ENCODE assay signal across 8 cellular contexts in the genomic region with DNA sequence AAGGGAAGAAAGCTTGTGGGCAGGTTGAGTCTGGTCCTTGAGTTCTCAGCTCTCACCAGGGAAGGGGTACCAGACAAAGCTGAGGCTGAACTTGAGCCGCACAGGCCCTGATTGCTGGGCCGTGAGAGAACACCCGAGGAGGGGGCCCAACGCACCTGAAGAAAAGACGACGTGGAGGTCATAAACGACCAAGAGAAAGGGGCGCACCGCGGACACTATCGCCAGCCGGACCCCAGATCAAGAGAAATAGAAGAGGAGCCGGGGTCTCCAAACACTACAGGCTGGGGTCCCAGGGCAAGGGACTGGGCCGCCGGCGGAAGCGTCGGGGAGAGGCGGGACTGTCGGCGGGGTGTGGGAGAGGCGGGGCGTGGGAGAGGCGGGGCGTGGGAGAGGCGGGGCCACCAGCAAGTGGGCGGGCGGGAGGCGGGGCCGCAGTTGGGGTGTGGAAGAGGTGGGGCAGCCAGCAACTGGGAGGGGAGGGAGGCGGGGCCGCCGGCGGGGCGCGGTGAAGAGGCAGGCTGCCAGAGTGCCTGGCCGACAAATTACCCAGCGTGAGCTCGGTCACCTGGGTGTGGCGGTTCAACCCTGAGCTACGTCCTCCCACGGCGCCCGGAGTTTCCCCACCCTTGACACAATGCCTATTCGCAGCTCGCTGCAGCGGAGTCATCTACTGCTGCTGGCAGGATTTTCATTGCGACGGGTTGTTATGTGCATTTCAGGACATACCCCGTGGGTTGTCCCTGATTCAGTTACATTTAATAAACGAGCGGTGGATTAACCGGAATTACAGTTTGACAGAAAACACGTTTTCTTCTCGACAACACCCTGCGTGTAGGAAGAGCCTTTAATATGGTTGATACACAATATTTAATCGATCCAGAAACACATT. TPM values are rescaled to one million over a fixed set of nuclear protein-coding genes. Genes with fewer than 3 reads are reported as not detected.
DNase-seq lines count a peak whose midpoint lies in the region; ATAC-seq lines count a peak whose summit lies in the region.

No MANE protein-coding gene starts in this region.

- peak; percentile 93 for DNase-seq in NAMALWA (ENCODE audit: low spot score)
- DNase-seq in SJSA1 (ENCODE audit: low read depth in 1 of 2, low spot score in 2 of 2), result peak; percentile 78 to 97
- peak; percentile 99 for DNase-seq in activated naive CD4-positive, alpha-beta T cell treated with anti-CD3 and anti-CD28 coated beads for 36 hours
- peak; percentile 95 for DNase-seq in germinal center (ENCODE audit: low spot score)
- peak; percentile 61 to 98 (median 92) for DNase-seq in nucleus accumbens (lab: John Stamatoyannopoulos, UW)
- peak; percentile 78 for DNase-seq in superior temporal gyrus (ENCODE audit: extremely low spot score)

- peak overlapping the region; percentile 92 for H3K4me3 Mint-ChIP-seq in activated naive CD4-positive, alpha-beta T cell treated with anti-CD3 and anti-CD28 coated beads for 36 hours

- no peaks in the 10 kb centered on the region for H3K27me3 ChIP-seq in SJSA1 (replicated peaks)

- H3K4me3 ChIP-seq in GM08714 (ENCODE audit: low read length) (peak overlapping the region; percentile 63), SJSA1 (peak overlapping the region; percentile 44)

- H3K27me3 Mint-ChIP-seq in activated naive CD4-positive, alpha-beta T cell treated with anti-CD3 and anti-CD28 coated beads for 36 hours (ENCODE audit: low read depth), result no peaks in the 10 kb centered on the region

- peak overlapping the region; percentile 94 for H3K27ac Mint-ChIP-seq in activated naive CD4-positive, alpha-beta T cell treated with anti-CD3 and anti-CD28 coated beads for 36 hours

- H3K27ac ChIP-seq in SJSA1, result peak overlapping the region; percentile 37

- no peaks in the 10 kb centered on the region for H3K9me3 ChIP-seq in SJSA1 (replicated peaks)

- CTCF ChIA-PET in activated naive CD4-positive, alpha-beta T cell treated with anti-CD3 and anti-CD28 coated beads for 36 hours (lab: Charles Lee), result interaction anchor here (0.5 to 3.3 kb wide), 21 partner anchors 12 to 444 kb away, joined by 3 to 17 read pairs (median 4); a partner anchor contains a TSS

- peaks cover 11% of the 10 kb centered on the region for H3K4me1 ChIP-seq in SJSA1 (replicated peaks)

- peak; percentile 85 for ATAC-seq in HG02571 (IDR thresholded peaks at IDR 0.05; ENCODE audit: unreplicated experiment)

- intact Hi-C loops in activated naive CD4-positive, alpha-beta T cell treated with anti-CD3 and anti-CD28 coated beads for 36 hours (cut with micrococcal nuclease), result loop anchor here (1.0 to 10.0 kb wide), 10 partner anchors 24 to 1977 kb away; a partner anchor contains a TSS

- H3K9me3 Mint-ChIP-seq in activated naive CD4-positive, alpha-beta T cell treated with anti-CD3 and anti-CD28 coated beads for 36 hours, result no peaks in the 10 kb centered on the region

- H3K36me3 ChIP-seq in SJSA1, result no peaks in the 10 kb centered on the region

- peaks cover 20% of the 10 kb centered on the region for H3K4me1 Mint-ChIP-seq in activated naive CD4-positive, alpha-beta T cell treated with anti-CD3 and anti-CD28 coated beads for 36 hours (ENCODE audit: low read depth)

- H3K36me3 Mint-ChIP-seq in activated naive CD4-positive, alpha-beta T cell treated with anti-CD3 and anti-CD28 coated beads for 36 hours (ENCODE audit: low read depth), result peaks cover 3% of the 10 kb centered on the region

RNA-seq across cellular contexts. Expression of a gene that starts 15.5 kb away (rescaled TPM):
- total RNA-seq in SJSA1 (2014; rRNA removed; shearing (Covaris generic)), result 30.4 and 42.7 TPM in 2 replicates
- total RNA-seq in activated naive CD4-positive, alpha-beta T cell treated with anti-CD3 and anti-CD28 coated beads for 36 hours, result 10 to 100 TPM; 45.5 to 47.0 TPM

RNA-seq across cellular contexts. Expression of a gene that starts 24.8 kb away (rescaled TPM):
- total RNA-seq in SJSA1 (2014; rRNA removed; shearing (Covaris generic)), result 60.9 and 61.2 TPM in 2 replicates
- 100 to 1,000 TPM; 128 to 129 TPM for total RNA-seq in activated naive CD4-positive, alpha-beta T cell treated with anti-CD3 and anti-CD28 coated beads for 36 hours

Comparison
In these comparisons a context has a peak if more than half of its experiments do, and no peak if none do; other contexts are left out.
1. Peak in every context shown above with its lines: DNase-seq, ATAC-seq, H3K4me3 ChIP-seq and H3K27ac ChIP-seq.